In genomic region chr1:2194898-2195673, GRCh38 we compare ENCODE assay signal across 8 cellular contexts. TPM values are rescaled to one million over a fixed set of nuclear protein-coding genes. Genes with fewer than 3 reads are reported as not detected.
DNase-seq lines count a peak whose midpoint lies in the region; ATAC-seq and TF ChIP-seq lines count a peak whose summit lies in the region.

No MANE protein-coding gene starts in this region.

- H3K9ac ChIP-seq in rectal smooth muscle tissue (ENCODE audit: low read length): peak overlapping the region; percentile 60

- no peaks in the 10 kb centered on the region for H3K27me3 Mint-ChIP-seq in T-helper 1 cell treated with Interleukin-12 subunit alpha and Interleukin-12 subunit beta and Interleukin-4 antibody, amounts not matched to agents 30 μg/mL and 1 μg/mL, for 36 hours (ENCODE audit: low read depth)

- no peaks in the 10 kb centered on the region for H3K9me3 Mint-ChIP-seq in T-helper 1 cell treated with Interleukin-12 subunit alpha and Interleukin-12 subunit beta and Interleukin-4 antibody, amounts not matched to agents 30 μg/mL and 1 μg/mL, for 36 hours

- peak overlapping the region; percentile 65 for H3K4me3 ChIP-seq in GM12865 (ENCODE audit: low read depth, low read length)
- peak overlapping the region; percentile 71 for H3K4me3 ChIP-seq in right cardiac atrium (ENCODE audit: low read length)
- H3K4me3 ChIP-seq in rectal smooth muscle tissue (ENCODE audit: low read length): peak overlapping the region; percentile 73
- H3K4me3 ChIP-seq in aorta (ENCODE audit: low read length in 2 of 2): peak overlapping the region; percentile 19 to 30

- peak overlapping the region; percentile 92 for H3K27ac Mint-ChIP-seq in T-helper 1 cell treated with Interleukin-12 subunit alpha and Interleukin-12 subunit beta and Interleukin-4 antibody, amounts not matched to agents 30 μg/mL and 1 μg/mL, for 36 hours

- peaks cover 3% of the 10 kb centered on the region for H3K36me3 Mint-ChIP-seq in T-helper 1 cell treated with Interleukin-12 subunit alpha and Interleukin-12 subunit beta and Interleukin-4 antibody, amounts not matched to agents 30 μg/mL and 1 μg/mL, for 36 hours (ENCODE audit: low read depth)

- DNase-seq in GM12865 (ENCODE audit: low read depth): peak; percentile 87
- DNase-seq in NCI-H1105 (lab: John Stamatoyannopoulos, UW): peak; percentile 70
- DNase-seq in amygdala (lab: John Stamatoyannopoulos, UW): peak in 54 of 56 donors; percentile 37 to 93 (median 81)
- peak; percentile 92 to 97 (median 96) for DNase-seq in right cardiac atrium
- peak; percentile 95 to 96 for DNase-seq in aorta

- peak; percentile 48 for ATAC-seq in HG02623 (IDR thresholded peaks at IDR 0.05; ENCODE audit: unreplicated experiment)
- ATAC-seq in right cardiac atrium: peak; percentile 80
- peak; percentile 89 for ATAC-seq in aorta (ENCODE audit: low FRiP score)

- H3K9me3 ChIP-seq in right cardiac atrium (ENCODE audit: control insufficient read depth, low read length): no peaks in the 10 kb centered on the region
- no peaks in the 10 kb centered on the region for H3K9me3 ChIP-seq in aorta (ENCODE audit: control insufficient read depth, low read length)

- H3K36me3 ChIP-seq in rectal smooth muscle tissue (ENCODE audit: control insufficient read depth, insufficient read depth, low read length): no peaks in the 10 kb centered on the region
- H3K36me3 ChIP-seq in aorta (ENCODE audit: control insufficient read depth in 1 of 2, insufficient read depth in 2 of 2, low read length in 1 of 2): no peaks in the 10 kb centered on the region

- H3K4me1 Mint-ChIP-seq in T-helper 1 cell treated with Interleukin-12 subunit alpha and Interleukin-12 subunit beta and Interleukin-4 antibody, amounts not matched to agents 30 μg/mL and 1 μg/mL, for 36 hours (ENCODE audit: low read depth): peaks cover 12% of the 10 kb centered on the region

- no peaks in the 10 kb centered on the region for H3K27me3 ChIP-seq in right cardiac atrium (ENCODE audit: control insufficient read depth, insufficient read depth)
- H3K27me3 ChIP-seq in rectal smooth muscle tissue (ENCODE audit: control insufficient read depth, insufficient read depth, low read length): no peaks in the 10 kb centered on the region
- H3K27me3 ChIP-seq in aorta (ENCODE audit: control insufficient read depth in 1 of 2, insufficient read depth in 2 of 2, low read length in 1 of 2): no peaks in the 10 kb centered on the region

- H3K27ac ChIP-seq in right cardiac atrium (ENCODE audit: low read length): peak overlapping the region; percentile 87
- peak overlapping the region; percentile 85 for H3K27ac ChIP-seq in rectal smooth muscle tissue (ENCODE audit: low read depth, low read length)
- H3K27ac ChIP-seq in aorta (ENCODE audit: low read depth in 1 of 2, low read length in 2 of 2): peak overlapping the region; percentile 10 to 38

- peak overlapping the region; percentile 76 for H3K4me3 Mint-ChIP-seq in T-helper 1 cell treated with Interleukin-12 subunit alpha and Interleukin-12 subunit beta and Interleukin-4 antibody, amounts not matched to agents 30 μg/mL and 1 μg/mL, for 36 hours

- peak; percentile 86 for TF ChIP-seq CTCF in GM12865 (IDR thresholded peaks at IDR 0.05; ENCODE audit: insufficient read depth, low read depth, low read length, missing control alignments)

- intact Hi-C loops in right cardiac atrium (cut with DNase I) (loop anchor here in 3 of 4 donors (2.0 to 10.0 kb wide), 3 partner anchors 120 to 188 kb away; no protein-coding TSS in a partner anchor), aorta (cut with DNase I) (loop anchor here (1.0 to 10.0 kb wide), 8 partner anchors 42 to 392 kb away; partner anchors contain the start of genes PANK4 (in 1 of the 2) and PRXL2B (in 1 of the 2))

- H3K4me1 ChIP-seq in right cardiac atrium (ENCODE audit: control insufficient read depth, insufficient read depth, low read length) (peaks cover 3% of the 10 kb centered on the region), rectal smooth muscle tissue (ENCODE audit: control insufficient read depth, insufficient read depth, low read length) (peaks cover 42% of the 10 kb centered on the region), aorta (ENCODE audit: control insufficient read depth in 1 of 2, insufficient read depth in 2 of 2, low read length in 2 of 2) (no peaks in the 10 kb centered on the region)

- 2% methylated on average over 35 of the region's 35 CpGs for WGBS in right cardiac atrium
- WGBS in aorta, 2 donors: 2% methylated on average over 25 to 35 of the region's 35 CpGs

RNA-seq across cellular contexts. Expression of gene FAAP20, which starts 0.5 kb away (rescaled TPM):
- total RNA-seq in right cardiac atrium (10 to 100 TPM; 35.5 to 49.3 (median 37.2) TPM), aorta (10 to 100 TPM; 49.0 to 59.9 TPM)
- polyA plus RNA-seq in right cardiac atrium (56.3 TPM), aorta (100 to 1,000 TPM in 1 of 2 donors, 10 to 100 TPM in 1; 61.2 to 124 TPM)

RNA-seq across cellular contexts. Expression of gene SKI, which starts 33.0 kb away (rescaled TPM):
- 10 to 100 TPM; 56.7 to 83.1 (median 68.9) TPM for total RNA-seq in right cardiac atrium
- 35.6 TPM for polyA plus RNA-seq in right cardiac atrium
- total RNA-seq in aorta: 100 to 1,000 TPM; 114 to 129 TPM
- polyA plus RNA-seq in aorta: 10 to 100 TPM; 20.7 to 34.7 TPM

Comparison
In these comparisons a context has a peak if more than half of its experiments do, and no peak if none do; other contexts are left out.
1. Peak in every context shown above with its lines: DNase-seq, ATAC-seq, H3K4me3 ChIP-seq and H3K27ac ChIP-seq.
2. H3K27ac ChIP-seq: peak in every context shown above with its lines; median percentile 87 in right cardiac atrium; 85 in rectal smooth muscle tissue; 24 in aorta.